Comparison of ENCODE assay signal across 25 cellular contexts in the genomic region with DNA sequence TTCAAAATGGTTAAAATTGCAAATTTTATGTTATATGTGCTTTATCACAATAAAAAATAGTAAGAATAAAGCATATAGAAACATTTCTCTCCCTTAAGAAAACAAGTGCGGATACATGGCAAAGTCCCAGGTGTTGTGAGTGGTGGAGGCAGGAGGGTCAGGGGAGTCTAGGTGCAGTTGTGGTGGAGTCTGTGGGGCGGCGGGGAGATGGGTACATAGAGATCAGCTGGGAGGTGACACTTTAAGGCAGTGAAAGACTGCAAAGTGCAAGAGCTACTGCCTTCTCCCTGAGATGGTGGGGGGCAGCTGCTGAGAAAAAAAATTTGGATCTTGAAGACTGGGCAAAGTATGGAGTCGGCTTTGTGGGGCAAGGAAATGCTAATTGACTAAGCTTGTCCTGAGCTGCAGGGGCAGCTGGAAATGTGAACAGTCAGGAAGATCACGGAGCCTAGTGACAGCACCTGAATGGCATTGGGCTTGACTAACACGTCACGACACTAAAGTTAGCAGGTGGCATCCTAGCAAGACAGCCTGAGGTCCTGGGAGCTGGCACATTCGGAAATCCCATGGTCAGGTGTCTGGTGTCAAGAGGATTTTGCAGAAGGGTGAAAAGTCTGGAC.
DNase-seq lines count a peak whose midpoint lies in the region; ATAC-seq and TF ChIP-seq lines count a peak whose summit lies in the region.
"Had no signal": no experiment of that assay in that cellular context is flagged by ENCODE, and none has a peak within 500 bp of the region (broad histone marks: within the 10 kb centered on the region; RNA-seq: fewer than 3 reads in every experiment).

No MANE protein-coding gene starts in this region.

- intact Hi-C loops in heart left ventricle (cut with DNase I) (no loop called here), esophagus muscularis mucosa (cut with DNase I) (no loop called here), gastrocnemius medialis (cut with DNase I; ENCODE audit: low total_unique reads) (loop anchor here (1.0 to 5.0 kb wide), 2 partner anchors 59 to 248 kb away; no protein-coding TSS in a partner anchor)

- TF ChIP-seq CTCF in heart left ventricle (IDR thresholded peaks at IDR 0.05), result no peak
- TF ChIP-seq CTCF in right atrium auricular region (IDR thresholded peaks at IDR 0.05), result no peak
- TF ChIP-seq CTCF in esophagus muscularis mucosa (IDR thresholded peaks at IDR 0.05), result no peak
- no peak for TF ChIP-seq CTCF in gastrocnemius medialis (IDR thresholded peaks at IDR 0.05 in 4 of 5, conservative IDR thresholded peaks at IDR 0.05 in 1 of 5)
- TF ChIP-seq CTCF in smooth muscle cell (IDR thresholded peaks at IDR 0.05; ENCODE audit: borderline replicate concordance, insufficient read depth, poor library complexity, severe bottlenecking), result no peak

- no peak overlapping the region for H3K4me3 ChIP-seq in heart left ventricle
- no peak overlapping the region for H3K4me3 ChIP-seq in right atrium auricular region
- H3K4me3 ChIP-seq in esophagus muscularis mucosa, result no peak overlapping the region
- no peak overlapping the region for H3K4me3 ChIP-seq in gastrocnemius medialis
- no peak overlapping the region for H3K4me3 ChIP-seq in smooth muscle cell
- H3K4me3 ChIP-seq: BLaER1 had no signal

- peak; percentile 76 to 92 (median 88) for ATAC-seq in heart left ventricle
- ATAC-seq in gastrocnemius medialis, result peak; percentile 98 to 99
- ATAC-seq: Panc1 had no signal

- no peaks in the 10 kb centered on the region for H3F3A ChIP-seq in smooth muscle cell (ENCODE audit: low read depth)

- 65 to 78% (median 76%) methylated on average over 8 of the region's 8 CpGs for WGBS in heart left ventricle, 4 donors
- 80% methylated on average over 8 of the region's 8 CpGs for WGBS in esophagus muscularis mucosa
- WGBS in smooth muscle cell (ENCODE audit: low lambda C conversion rate), result 87% methylated on average over 8 of the region's 8 CpGs

- no peaks in the 10 kb centered on the region for H4K20me1 ChIP-seq in smooth muscle cell (ENCODE audit: low read depth)
- H4K20me1 ChIP-seq: BLaER1 had no signal

- peak in 2 of 5 donors; percentile 32 to 54 for DNase-seq in heart left ventricle
- no peak for DNase-seq in right atrium auricular region (ENCODE audit: low spot score)
- DNase-seq in esophagus muscularis mucosa (ENCODE audit: extremely low spot score), result peak; percentile 74
- peak; percentile 82 for DNase-seq in myocyte (ENCODE audit: low read depth)
- peak; percentile 84 for DNase-seq in gastrocnemius medialis
- no peak for DNase-seq in smooth muscle cell (lab: John Stamatoyannopoulos, UW; ENCODE audit: unreplicated experiment)
- no peak for DNase-seq in NCI-H1092 treated with DMSO at 0.1 percent for 48 hours (lab: John Stamatoyannopoulos, UW)
- DNase-seq in retina, result no peak
- DNase-seq: CD4-positive, CD25-positive, alpha-beta regulatory T cell; EL; GDM1; HCEC 1CT; NCI-H1092; NCI-H1436; NCI-H187; NCI-H2081 treated with DMSO at 0.1 percent for 48 hours; NCI-H2171; NCI-H510A; NCI-H69; SIG-M5; SK-N-SH had no signal

- H3K9me3 ChIP-seq in heart left ventricle (no peaks in the 10 kb centered on the region), right atrium auricular region (no peaks in the 10 kb centered on the region), esophagus muscularis mucosa (no peaks in the 10 kb centered on the region), gastrocnemius medialis (no peaks in the 10 kb centered on the region), smooth muscle cell (replicated peaks; ENCODE audit: low read depth) (no peaks in the 10 kb centered on the region)
- H3K9me3 ChIP-seq: BLaER1, SK-N-SH had no signal

- no peaks in the 10 kb centered on the region for H3K79me2 ChIP-seq in smooth muscle cell (ENCODE audit: low read depth)

- in situ Hi-C loops in gastrocnemius medialis (cut with MboI; ENCODE audit: low sequenced_read_pairs in 4 of 4), result no loop called here

- H3K27ac ChIP-seq in heart left ventricle (peak overlapping the region in 1 of 12 donors; percentile 39), right atrium auricular region (no peak overlapping the region), esophagus muscularis mucosa (replicated peaks in 1 of 4) (no peak overlapping the region), gastrocnemius medialis (peak overlapping the region; percentile 56 to 83 (median 74)), smooth muscle cell (ENCODE audit: low read depth) (no peak overlapping the region)
- H3K27ac ChIP-seq: BLaER1, KMS-11, RWPE1 had no signal

- no peak overlapping the region for H3K9ac ChIP-seq in smooth muscle cell (ENCODE audit: low read depth)
- H3K9ac ChIP-seq: BLaER1, KMS-11, SK-N-SH had no signal

- no peak overlapping the region for H3K4me2 ChIP-seq in smooth muscle cell
- H3K4me2 ChIP-seq: BLaER1, KMS-11, SK-N-SH had no signal

- no peak for TF ChIP-seq EP300 in esophagus muscularis mucosa (IDR thresholded peaks at IDR 0.05)

- H3K27me3 ChIP-seq in heart left ventricle, result peaks cover 0 to 7% (median 0%) of the 10 kb centered on the region in 9 donors
- H3K27me3 ChIP-seq in right atrium auricular region, result no peaks in the 10 kb centered on the region
- no peaks in the 10 kb centered on the region for H3K27me3 ChIP-seq in esophagus muscularis mucosa
- H3K27me3 ChIP-seq in gastrocnemius medialis, result no peaks in the 10 kb centered on the region
- H3K27me3 ChIP-seq in smooth muscle cell (ENCODE audit: low read depth), result peaks cover 5% of the 10 kb centered on the region
- H3K27me3 ChIP-seq: BLaER1 had no signal

- H3K4me1 ChIP-seq in heart left ventricle (peaks cover 0 to 10% (median 0%) of the 10 kb centered on the region in 12 donors), right atrium auricular region (no peaks in the 10 kb centered on the region), esophagus muscularis mucosa (no peaks in the 10 kb centered on the region), gastrocnemius medialis (peaks cover 10 to 13% of the 10 kb centered on the region in 2 donors), smooth muscle cell (ENCODE audit: low read depth) (peaks cover 6% of the 10 kb centered on the region)
- H3K4me1 ChIP-seq: BLaER1 had no signal

- no peak for TF ChIP-seq POLR2A in heart left ventricle (IDR thresholded peaks at IDR 0.05)
- TF ChIP-seq POLR2A in esophagus muscularis mucosa (IDR thresholded peaks at IDR 0.05; ENCODE audit: low read depth), result no peak
- TF ChIP-seq POLR2A in gastrocnemius medialis (IDR thresholded peaks at IDR 0.05), result peak in 1 of 2 donors; percentile 52

- H3K36me3 ChIP-seq in heart left ventricle (no peaks in the 10 kb centered on the region), right atrium auricular region (no peaks in the 10 kb centered on the region), esophagus muscularis mucosa (no peaks in the 10 kb centered on the region), gastrocnemius medialis (no peaks in the 10 kb centered on the region), smooth muscle cell (ENCODE audit: low read depth) (no peaks in the 10 kb centered on the region)
- H3K36me3 ChIP-seq: BLaER1 had no signal

- no peak overlapping the region for H2AFZ ChIP-seq in smooth muscle cell (ENCODE audit: low read depth)

Comparison
In these comparisons a context has a peak if more than half of its experiments do, and no peak if none do; other contexts are left out.
1. DNase-seq: peak in esophagus muscularis mucosa (single experiment), myocyte (single experiment) and gastrocnemius medialis (2 of 2); none in right atrium auricular region (single experiment), smooth muscle cell (single experiment), NCI-H1092 treated with DMSO at 0.1 percent for 48 hours (single experiment) and retina (single experiment).
2. H3K27ac ChIP-seq: peak in gastrocnemius medialis (4 of 4); none in right atrium auricular region (0 of 2), esophagus muscularis mucosa (0 of 4) and smooth muscle cell (single experiment).